34 cellular contexts compared by ENCODE assay signal in the genomic region with DNA sequence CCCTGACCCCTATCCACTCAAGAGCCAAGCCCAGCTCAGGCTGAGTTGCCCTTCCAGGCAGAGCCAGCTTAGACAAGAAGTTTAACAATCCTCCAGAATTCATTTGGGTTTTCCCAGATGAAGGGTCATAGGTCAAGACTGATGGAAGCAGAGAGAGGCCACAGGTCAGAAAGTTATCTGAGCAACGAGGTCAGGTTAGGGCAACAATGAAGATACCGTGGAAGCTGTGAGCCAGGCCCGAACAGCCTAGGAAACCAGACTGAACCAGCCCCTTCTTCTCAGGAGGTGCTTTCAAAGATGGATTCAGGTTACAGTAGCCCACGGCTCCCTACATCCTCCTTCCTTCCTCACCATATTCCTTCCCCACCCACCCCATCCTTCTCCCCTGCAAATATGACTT. TPM values are rescaled to one million over a fixed set of nuclear protein-coding genes. Genes with fewer than 3 reads are reported as not detected.
"Had no signal": no experiment of that assay in that cellular context is flagged by ENCODE, and none has a peak within 500 bp of the region (broad histone marks: within the 10 kb centered on the region; RNA-seq: fewer than 3 reads in every experiment).

No MANE protein-coding gene starts in this region.

- ATAC-seq: activated CD4-positive, alpha-beta T cell treated with anti-CD3 and anti-CD28 coated beads for 36 hours; activated CD8-positive, alpha-beta memory T cell treated with anti-CD3 and anti-CD28 coated beads, Interleukin-2, amount 10 ng/mL, durations not matched to agents 7 days and 5 days; activated CD8-positive, alpha-beta T cell treated with anti-CD3 and anti-CD28 coated beads, Interleukin-2, amount 10 ng/mL, durations not matched to agents 7 days and 5 days; activated naive CD8-positive, alpha-beta T cell treated with anti-CD3 and anti-CD28 coated beads, Interleukin-2, amount 50 U/mL, for 24 hours; body of pancreas; gastroesophageal sphincter; heart right ventricle had no signal

- H3K36me3 ChIP-seq: adrenal gland, esophagus squamous epithelium, gastroesophageal sphincter had no signal

- DNase-seq: activated CD4-positive, alpha-beta memory T cell treated with anti-CD3 and anti-CD28 coated beads for 36 hours; activated CD4-positive, alpha-beta T cell treated with anti-CD3 and anti-CD28 coated beads for 36 hours; activated CD4-positive, alpha-beta T cell treated with anti-CD3 and anti-CD28 coated beads, Interleukin-2, amount 10 ng/mL, durations not matched to agents 24 days and 14 days; activated CD4-positive, CD25-positive, alpha-beta regulatory T cell; activated CD4-positive, CD25-positive, alpha-beta regulatory T cell treated with anti-CD3 and anti-CD28 coated beads, Interleukin-2, amount 50 U/mL, for 72 hours; activated CD8-positive, alpha-beta memory T cell treated with anti-CD3 and anti-CD28 coated beads, Interleukin-2, amount 10 ng/mL, durations not matched to agents 7 days and 5 days; activated CD8-positive, alpha-beta memory T cell treated with anti-CD3 and anti-CD28 coated beads, Interleukin-2, amount 50 U/mL, for 4 hours; activated CD8-positive, alpha-beta T cell treated with anti-CD3 and anti-CD28 coated beads, Interleukin-2, amount 10 ng/mL, durations not matched to agents 7 days and 5 days; activated effector memory CD4-positive, alpha-beta T cell treated with anti-CD3 and anti-CD28 coated beads, Interleukin-2, amount 50 U/mL, for 16 hours; activated naive CD4-positive, alpha-beta T cell treated with anti-CD3 and anti-CD28 coated beads for 36 hours; activated naive CD8-positive, alpha-beta T cell treated with anti-CD3 and anti-CD28 coated beads for 36 hours; activated naive CD8-positive, alpha-beta T cell treated with anti-CD3 and anti-CD28 coated beads, Interleukin-2, amount 50 U/mL, for 24 hours; activated T-cell treated with anti-CD3 and anti-CD28 coated beads, Interleukin-2, amount 50 U/mL, for 1 hour; activated T-cell treated with anti-CD3 and anti-CD28 coated beads, Interleukin-2, amount 50 U/mL, for 48 hours; adrenal gland; amygdala; aorta; body of pancreas; caudate nucleus; cortex of kidney; dermis blood vessel endothelial cell; effector CD8-positive, alpha-beta T cell; esophagus squamous epithelium; foreskin melanocyte; heart right ventricle had no signal

- FAIRE-seq: colon, endometrium, endothelial cell of umbilical vein had no signal

- H3K4me1 ChIP-seq: adrenal gland, body of pancreas, esophagus squamous epithelium, gastroesophageal sphincter had no signal

- H3K27ac ChIP-seq: adrenal gland, body of pancreas, epithelial cell of prostate, esophagus squamous epithelium, gastroesophageal sphincter, heart right ventricle, hepatocyte had no signal

- H3K4me3 ChIP-seq: adrenal gland, body of pancreas, esophagus squamous epithelium, gastroesophageal sphincter, heart right ventricle, hepatocyte had no signal

- H3K9me3 ChIP-seq: adrenal gland, body of pancreas, esophagus squamous epithelium, gastroesophageal sphincter, heart right ventricle had no signal

- H3K27me3 ChIP-seq: adrenal gland, body of pancreas, esophagus squamous epithelium, gastroesophageal sphincter, heart right ventricle, hepatocyte had no signal

RNA-seq across cellular contexts. Expression of a gene that starts 53.1 kb away (rescaled TPM):
- total RNA-seq: activated CD4-positive, alpha-beta memory T cell treated with anti-CD3 and anti-CD28 coated beads for 36 hours; activated CD4-positive, alpha-beta T cell treated with anti-CD3 and anti-CD28 coated beads for 36 hours; activated CD4-positive, alpha-beta T cell treated with anti-CD3 and anti-CD28 coated beads, Interleukin-2, amount 10 ng/mL, durations not matched to agents 24 days and 14 days; activated CD8-positive, alpha-beta memory T cell treated with anti-CD3 and anti-CD28 coated beads for 36 hours; activated CD8-positive, alpha-beta memory T cell treated with anti-CD3 and anti-CD28 coated beads, Interleukin-2, amount 10 ng/mL, durations not matched to agents 7 days and 5 days; activated CD8-positive, alpha-beta T cell treated with anti-CD3 and anti-CD28 coated beads, Interleukin-2, amount 10 ng/mL, durations not matched to agents 7 days and 5 days; activated naive CD4-positive, alpha-beta T cell treated with anti-CD3 and anti-CD28 coated beads for 36 hours; activated naive CD8-positive, alpha-beta T cell treated with anti-CD3 and anti-CD28 coated beads for 36 hours; activated T-helper 1 cell treated with anti-CD3 and anti-CD28 coated beads, Interleukin-12 subunit alpha, Interleukin-12 subunit beta, Interleukin-2, Interleukin-4 antibody, amounts not matched to agents 30 ng/mL and 10 ng/mL and 1 ng/mL, durations not matched to agents 14 hours and 24 hours and 36 hours; activated T-helper 2 cell treated with anti-CD3 and anti-CD28 coated beads, Interferon-gamma antibody, Interleukin-2, Interleukin-4, amounts not matched to agents 10 μg/mL and 5 μg/mL and 100 μg/mL, durations not matched to agents 14 hours and 24 hours and 36 hours had no signal
